In genomic region chr2:45602624-45603023, GRCh38 we compare ENCODE assay signal across 22 cellular contexts.
"Had no signal": no experiment of that assay in that cellular context is flagged by ENCODE, and none has a peak within 500 bp of the region (broad histone marks: within the 10 kb centered on the region; RNA-seq: fewer than 3 reads in every experiment).

No MANE protein-coding gene starts in this region.

- H3K27ac Mint-ChIP-seq: effector memory CD8-positive, alpha-beta T cell; endodermal cell; mesothelial cell of epicardium had no signal

- H3K4me1 Mint-ChIP-seq: endodermal cell, mesothelial cell of epicardium had no signal

- H3K9me3 ChIP-seq: esophagus squamous epithelium, gastrocnemius medialis, heart right ventricle, left lung, lower lobe of right lung, mucosa of descending colon had no signal

- H3K27ac ChIP-seq: coronary artery, epithelial cell of prostate, esophagus squamous epithelium, gastrocnemius medialis, heart right ventricle, left lung, lower lobe of right lung had no signal

- DNase-seq: effector CD8-positive, alpha-beta T cell; effector memory CD8-positive, alpha-beta T cell; endodermal cell; erythroblast; esophagus squamous epithelium; foreskin fibroblast; foreskin melanocyte; gastrocnemius medialis; glutamatergic neuron; head of caudate nucleus; heart right ventricle; hippocampal formation; left cardiac atrium; left lung; left ventricle myocardium superior; lower lobe of right lung; mesenchymal stem cell; mucosa of descending colon had no signal

- H3K27me3 Mint-ChIP-seq: effector memory CD8-positive, alpha-beta T cell had no signal

- H3K4me3 Mint-ChIP-seq: effector memory CD8-positive, alpha-beta T cell; endodermal cell; mesothelial cell of epicardium had no signal

- H3K27me3 ChIP-seq: esophagus squamous epithelium, gastrocnemius medialis, heart right ventricle, left lung had no signal

- H3K4me1 ChIP-seq: esophagus squamous epithelium, gastrocnemius medialis, heart right ventricle had no signal

- ATAC-seq: effector memory CD8-positive, alpha-beta T cell; esophagus mucosa; gastrocnemius medialis; heart right ventricle; left cardiac atrium; left lung; left ventricle myocardium superior; lower lobe of right lung; mucosa of descending colon had no signal

- H3K4me3 ChIP-seq: coronary artery, esophagus squamous epithelium, gastrocnemius medialis, heart right ventricle, left lung, lower lobe of right lung, mucosa of descending colon had no signal

- H3K9me3 Mint-ChIP-seq: effector memory CD8-positive, alpha-beta T cell; endodermal cell; mesothelial cell of epicardium had no signal
